8 cellular contexts compared by ENCODE assay signal in genomic region chr14:97634786-97635185, GRCh38.
DNase-seq lines count a peak whose midpoint lies in the region; ATAC-seq lines count a peak whose summit lies in the region.

No MANE protein-coding gene starts in this region.

- no peaks in the 10 kb centered on the region for H3K36me3 ChIP-seq in HAP-1 (replicated peaks)

- H3K27me3 ChIP-seq in HAP-1 (ENCODE audit: low read depth), result no peaks in the 10 kb centered on the region

- ATAC-seq in GM19467 (IDR thresholded peaks at IDR 0.05; ENCODE audit: unreplicated experiment), result no peak

- no peaks in the 10 kb centered on the region for H3K9me3 ChIP-seq in HAP-1

- H3K4me1 Mint-ChIP-seq in stimulated activated naive CD8-positive, alpha-beta T cell treated with anti-CD3 and anti-CD28 coated beads, Interleukin-15, Interleukin-2, amounts not matched to agents 100 ng/mL and 50 ng/mL, for 24 hours (ENCODE audit: low read depth), result peaks cover 37% of the 10 kb centered on the region

- no peak overlapping the region for H3K4me3 ChIP-seq in HAP-1

- no peaks in the 10 kb centered on the region for H3K36me3 Mint-ChIP-seq in stimulated activated naive CD8-positive, alpha-beta T cell treated with anti-CD3 and anti-CD28 coated beads, Interleukin-15, Interleukin-2, amounts not matched to agents 100 ng/mL and 50 ng/mL, for 24 hours (ENCODE audit: low read depth)

- intact Hi-C loops in head of caudate nucleus (cut with DNase I), result no loop called here

- no peaks in the 10 kb centered on the region for H3K27me3 Mint-ChIP-seq in stimulated activated naive CD8-positive, alpha-beta T cell treated with anti-CD3 and anti-CD28 coated beads, Interleukin-15, Interleukin-2, amounts not matched to agents 100 ng/mL and 50 ng/mL, for 24 hours

- peak overlapping the region; percentile 78 for H3K4me3 Mint-ChIP-seq in stimulated activated naive CD8-positive, alpha-beta T cell treated with anti-CD3 and anti-CD28 coated beads, Interleukin-15, Interleukin-2, amounts not matched to agents 100 ng/mL and 50 ng/mL, for 24 hours

- no peaks in the 10 kb centered on the region for H3K4me1 ChIP-seq in HAP-1

- H3K9me3 Mint-ChIP-seq in stimulated activated naive CD8-positive, alpha-beta T cell treated with anti-CD3 and anti-CD28 coated beads, Interleukin-15, Interleukin-2, amounts not matched to agents 100 ng/mL and 50 ng/mL, for 24 hours, result no peaks in the 10 kb centered on the region

- peak; percentile 37 for DNase-seq in DMS153 (lab: John Stamatoyannopoulos, UW)
- DNase-seq in DMS153 treated with DMSO at 0.1 percent for 48 hours (lab: John Stamatoyannopoulos, UW; ENCODE audit: unreplicated experiment), result no peak
- DNase-seq in activated CD4-positive, alpha-beta T cell treated with anti-CD3 and anti-CD28 coated beads, Interleukin-2, amount 50 U/mL, for 48 hours, result peak; percentile 10 to 14
- DNase-seq in head of caudate nucleus, result peak in 34 of 42 donors; percentile 3 to 66 (median 30)
- DNase-seq in HAP-1 (ENCODE audit: low spot score in 2 of 2), result no peak
- DNase-seq in SKM-1 treated with dmso at 0.1 percent for 144 hours (lab: John Stamatoyannopoulos, UW; ENCODE audit: unreplicated experiment), result no peak

- in situ Hi-C loops in HAP-1 (cut with MboI; ENCODE audit: low sequenced_read_pairs), result no loop called here

- peak overlapping the region; percentile 51 for H3K27ac Mint-ChIP-seq in stimulated activated naive CD8-positive, alpha-beta T cell treated with anti-CD3 and anti-CD28 coated beads, Interleukin-15, Interleukin-2, amounts not matched to agents 100 ng/mL and 50 ng/mL, for 24 hours

Comparison
In these comparisons a context has a peak if more than half of its experiments do, and no peak if none do; other contexts are left out.
1. DNase-seq: peak in DMS153 (single experiment), activated CD4-positive, alpha-beta T cell treated with anti-CD3 and anti-CD28 coated beads, Interleukin-2, amount 50 U/mL, for 48 hours (2 of 2) and head of caudate nucleus (34 of 42); none in DMS153 treated with DMSO at 0.1 percent for 48 hours (single experiment), HAP-1 (0 of 2) and SKM-1 treated with dmso at 0.1 percent for 144 hours (single experiment).